Comparison of ENCODE assay signal across 18 cellular contexts in the genomic region with DNA sequence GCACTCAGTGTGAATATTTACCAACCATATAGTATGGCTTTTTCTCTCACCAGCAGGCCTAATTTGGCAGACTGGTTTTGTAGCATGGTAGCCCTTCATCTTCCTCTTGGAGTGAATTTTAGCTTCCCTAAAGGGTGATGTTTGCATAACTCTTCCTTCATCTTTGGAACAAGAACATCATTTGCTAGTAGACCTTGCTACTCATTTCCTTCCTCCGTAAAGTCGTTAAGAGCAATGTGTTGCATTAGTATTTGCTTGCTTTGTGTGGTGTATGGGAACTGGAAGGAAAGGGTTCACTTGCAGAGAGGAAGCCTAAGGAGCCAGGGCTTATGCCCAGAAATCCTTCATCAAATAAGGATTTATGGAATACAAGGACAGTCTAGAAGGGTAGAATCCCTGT.
"Had no signal": no experiment of that assay in that cellular context is flagged by ENCODE, and none has a peak within 500 bp of the region (broad histone marks: within the 10 kb centered on the region; RNA-seq: fewer than 3 reads in every experiment).

No MANE protein-coding gene starts in this region.

- H3K4me3 ChIP-seq: colonic mucosa, heart left ventricle, mucosa of descending colon, skin epidermis, suprapubic skin, thyroid gland, uterus had no signal

- H3K27ac ChIP-seq: colonic mucosa, heart left ventricle, skin epidermis, suprapubic skin, thyroid gland, uterus had no signal

- ATAC-seq: left lobe of liver; mucosa of descending colon; naive thymus-derived CD8-positive, alpha-beta T cell; sciatic nerve; stimulated activated naive CD8-positive, alpha-beta T cell treated with anti-CD3 and anti-CD28 coated beads, Interleukin-15, Interleukin-2, amounts not matched to agents 100 U/mL and 50 U/mL, for 24 hours had no signal

- H3K27ac Mint-ChIP-seq: endodermal cell, type B pancreatic cell had no signal

- H3K27me3 Mint-ChIP-seq: naive thymus-derived CD8-positive, alpha-beta T cell; type B pancreatic cell had no signal

- H3K4me1 Mint-ChIP-seq: endodermal cell; naive thymus-derived CD8-positive, alpha-beta T cell had no signal

- H3K36me3 ChIP-seq: colonic mucosa, heart left ventricle, suprapubic skin, thyroid gland, uterus had no signal

- DNase-seq: colonic mucosa; effector CD4-positive, alpha-beta T cell; endodermal cell; foreskin melanocyte; heart left ventricle; hypothalamus; mucosa of descending colon; naive thymus-derived CD8-positive, alpha-beta T cell; posterior cingulate gyrus; stimulated activated CD4-positive, alpha-beta T cell treated with anti-CD3 and anti-CD28 coated beads, Interleukin-12 subunit alpha, Interleukin-12 subunit beta, amount 100 ng/mL, for 4 hours; stimulated activated naive CD8-positive, alpha-beta T cell treated with anti-CD3 and anti-CD28 coated beads, Interleukin-15, Interleukin-2, amounts not matched to agents 100 U/mL and 50 U/mL, for 24 hours; thyroid gland; uterus had no signal

- H3K36me3 Mint-ChIP-seq: type B pancreatic cell had no signal

- H3K9me3 Mint-ChIP-seq: endodermal cell had no signal

- H3K9me3 ChIP-seq: colonic mucosa, heart left ventricle, mucosa of descending colon, suprapubic skin, thyroid gland, uterus had no signal

- H3K27me3 ChIP-seq: colonic mucosa, heart left ventricle, suprapubic skin, thyroid gland, uterus had no signal

- H3K4me1 ChIP-seq: colonic mucosa, suprapubic skin, uterus had no signal

- H3K4me3 Mint-ChIP-seq: endodermal cell; naive thymus-derived CD8-positive, alpha-beta T cell; type B pancreatic cell had no signal
